12 cellular contexts compared by ENCODE assay signal in genomic region chr9:131639771-131640437, GRCh38.
A peak's percentile ranks its signal among the peaks of the same experiment; 100 is the strongest.
DNase-seq lines count a peak whose midpoint lies in the region; ATAC-seq and TF ChIP-seq lines count a peak whose summit lies in the region.
"Had no signal": no experiment of that assay in that cellular context is flagged by ENCODE, and none has a peak within 500 bp of the region (broad histone marks: within the 10 kb centered on the region; RNA-seq: fewer than 3 reads in every experiment).

No MANE protein-coding gene starts in this region.

- DNase-seq in right cardiac atrium: no peak
- no peak for DNase-seq in Right ventricle myocardium superior
- no peak for DNase-seq in mammary epithelial cell
- no peak for DNase-seq in memory B cell (ENCODE audit: low spot score in 2 of 2)
- DNase-seq in upper lobe of right lung: no peak
- no peak for DNase-seq in GM13976 (ENCODE audit: low spot score)
- DNase-seq in NCI-H748 treated with DMSO at 0.1 percent for 48 hours (lab: John Stamatoyannopoulos, UW): no peak
- DNase-seq: NCI-H345, retina, SHP77 had no signal

- peaks cover 21% of the 10 kb centered on the region for H3K4me1 Mint-ChIP-seq in memory B cell

- no peaks in the 10 kb centered on the region for H3K9me3 Mint-ChIP-seq in memory B cell
- H3K9me3 Mint-ChIP-seq: T-helper 2 cell treated with Interferon-gamma antibody and Interleukin-4, amounts not matched to agents 5 μg/mL and 100 μg/mL, for 36 hours had no signal

- H3K36me3 ChIP-seq in mammary epithelial cell (ENCODE audit: insufficient read depth, low read length) (peaks cover 2% of the 10 kb centered on the region), upper lobe of right lung (peaks cover 44% of the 10 kb centered on the region)

- H3K27ac Mint-ChIP-seq in memory B cell: peak overlapping the region; percentile 88
- H3K27ac Mint-ChIP-seq: T-helper 2 cell treated with Interferon-gamma antibody and Interleukin-4, amounts not matched to agents 5 μg/mL and 100 μg/mL, for 36 hours had no signal

- no peaks in the 10 kb centered on the region for H3K9me3 ChIP-seq in right cardiac atrium (ENCODE audit: control insufficient read depth, low read length)
- no peaks in the 10 kb centered on the region for H3K9me3 ChIP-seq in mammary epithelial cell (replicated peaks; ENCODE audit: insufficient read depth, low read length)
- no peaks in the 10 kb centered on the region for H3K9me3 ChIP-seq in upper lobe of right lung

- H3K4me1 ChIP-seq in right cardiac atrium (ENCODE audit: control insufficient read depth, insufficient read depth, low read length) (peaks cover 17% of the 10 kb centered on the region), mammary epithelial cell (ENCODE audit: insufficient read depth, low read length) (peaks cover 28% of the 10 kb centered on the region), upper lobe of right lung (peaks cover 36% of the 10 kb centered on the region)

- 65% methylated on average over 9 of the region's 9 CpGs for WGBS in right cardiac atrium
- 35% methylated on average over 9 of the region's 9 CpGs for WGBS in mammary epithelial cell (ENCODE audit: low coverage, missing lambda C conversion rate)

- H3K4me3 ChIP-seq in right cardiac atrium (ENCODE audit: low read length) (no peak overlapping the region), mammary epithelial cell (replicated peaks in 1 of 3; ENCODE audit: insufficient read depth in 1 of 3, low read depth in 2 of 3, low read length in 3 of 3) (no peak overlapping the region), upper lobe of right lung (no peak overlapping the region)

- H3K27ac ChIP-seq in right cardiac atrium (ENCODE audit: low read length): peak overlapping the region; percentile 6
- peak overlapping the region; percentile 17 for H3K27ac ChIP-seq in mammary epithelial cell (ENCODE audit: insufficient read depth, low read depth, low read length)
- peak overlapping the region; percentile 6 for H3K27ac ChIP-seq in upper lobe of right lung

- H3K4me3 Mint-ChIP-seq in memory B cell: no peak overlapping the region
- H3K4me3 Mint-ChIP-seq: T-helper 2 cell treated with Interferon-gamma antibody and Interleukin-4, amounts not matched to agents 5 μg/mL and 100 μg/mL, for 36 hours had no signal

- in situ Hi-C loops in mammary epithelial cell (cut with MboI; ENCODE audit: low sequenced_read_pairs in 2 of 2): no loop called here
- in situ Hi-C loops in GM13976 (cut with MboI; ENCODE audit: low sequenced_read_pairs, unreplicated experiment): no loop called here

- peak overlapping the region; percentile 25 for H3K4me2 ChIP-seq in mammary epithelial cell (ENCODE audit: insufficient read depth, low read depth, low read length)

- no TSS peak for BruUV-seq in mammary epithelial cell (replicated peaks; lab: Mats Ljungman, UMichigan)

- TF ChIP-seq CTCF in mammary epithelial cell (conservative IDR thresholded peaks at IDR 0.05 in 1 of 2, IDR thresholded peaks at IDR 0.05 in 1 of 2; ENCODE audit: extremely low read depth in 1 of 2, insufficient read depth in 1 of 2, low read depth in 1 of 2, low read length in 2 of 2): no peak
- no peak for TF ChIP-seq CTCF in upper lobe of right lung (IDR thresholded peaks at IDR 0.05)
- no peak for TF ChIP-seq CTCF in GM13976 (IDR thresholded peaks at IDR 0.05; ENCODE audit: borderline replicate concordance, control extremely low read depth, extremely low read depth, insufficient read depth, missing control alignments)

- no peaks in the 10 kb centered on the region for H3K27me3 Mint-ChIP-seq in memory B cell

- intact Hi-C loops in right cardiac atrium (cut with DNase I): no loop called here
- intact Hi-C loops in Right ventricle myocardium superior (cut with DNase I): no loop called here
- intact Hi-C loops in mammary epithelial cell (cut with micrococcal nuclease): no loop called here
- intact Hi-C loops in upper lobe of right lung (cut with DNase I): no loop called here

- no peak overlapping the region for H3K9ac ChIP-seq in mammary epithelial cell (ENCODE audit: insufficient read depth, low read length)

- no peaks in the 10 kb centered on the region for H3K79me2 ChIP-seq in mammary epithelial cell (ENCODE audit: insufficient read depth, low read length)

- dilution Hi-C loops in mammary epithelial cell (cut with HindIII; ENCODE audit: low sequenced_read_pairs): no loop called here

- H3K36me3 Mint-ChIP-seq in memory B cell: peaks cover 28% of the 10 kb centered on the region

- ATAC-seq in right cardiac atrium: no peak
- ATAC-seq in Right ventricle myocardium superior (ENCODE audit: poor library complexity): no peak
- ATAC-seq in memory B cell (ENCODE audit: low read depth): no peak
- no peak for ATAC-seq in upper lobe of right lung
- ATAC-seq in GM19455 (IDR thresholded peaks at IDR 0.05; ENCODE audit: unreplicated experiment): no peak

- H4K20me1 ChIP-seq in mammary epithelial cell (ENCODE audit: insufficient read depth, low read length): no peaks in the 10 kb centered on the region

- CTCF ChIA-PET in mammary epithelial cell (lab: Charles Lee; ENCODE audit: low non-redundant PET): no interaction called here

- H3K27me3 ChIP-seq in right cardiac atrium (ENCODE audit: control insufficient read depth, insufficient read depth) (no peaks in the 10 kb centered on the region), mammary epithelial cell (ENCODE audit: insufficient read depth, low read length) (no peaks in the 10 kb centered on the region), upper lobe of right lung (no peaks in the 10 kb centered on the region)

- H2AFZ ChIP-seq in mammary epithelial cell (ENCODE audit: low read depth, low read length): no peak overlapping the region
